1 cellular context compared by ENCODE assay signal in genomic region chr7:133081605-133082389, GRCh38.
TF ChIP-seq lines count a peak whose summit lies in the region.

CHCHD3 (minus strand) TSS chr7:133082090; CDS start chr7:133081937, 153 bp downstream.

TF ChIP-seq in K562, 482 proteins besides CTCF, POLR2A, EP300 and RAD21 (continued from another document and continues in another):
- TF ChIP-seq, protein P1, sequence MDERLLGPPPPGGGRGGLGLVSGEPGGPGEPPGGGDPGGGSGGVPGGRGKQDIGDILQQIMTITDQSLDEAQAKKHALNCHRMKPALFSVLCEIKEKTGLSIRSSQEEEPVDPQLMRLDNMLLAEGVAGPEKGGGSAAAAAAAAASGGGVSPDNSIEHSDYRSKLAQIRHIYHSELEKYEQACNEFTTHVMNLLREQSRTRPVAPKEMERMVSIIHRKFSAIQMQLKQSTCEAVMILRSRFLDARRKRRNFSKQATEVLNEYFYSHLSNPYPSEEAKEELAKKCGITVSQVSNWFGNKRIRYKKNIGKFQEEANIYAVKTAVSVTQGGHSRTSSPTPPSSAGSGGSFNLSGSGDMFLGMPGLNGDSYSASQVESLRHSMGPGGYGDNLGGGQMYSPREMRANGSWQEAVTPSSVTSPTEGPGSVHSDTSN (CRISPR knock-in tag; IDR thresholded peaks at IDR 0.05; ENCODE audit: low read depth), result no peak
- TF ChIP-seq, protein P1 (tag; conservative IDR thresholded peaks at IDR 0.05; ENCODE audit: low read depth), result peak; percentile 98
- TF ChIP-seq FOXO4 (CRISPR knock-in tag; IDR thresholded peaks at IDR 0.05) (peak; percentile 58; the same call in 1 of the 2 replicates), JUN (IDR thresholded peaks at IDR 0.05; ENCODE audit: borderline replicate concordance, low read depth, low read length) (peak; percentile 70; the same call in 1 of the 2 replicates), JUN (CRISPR knock-in tag; IDR thresholded peaks at IDR 0.05; ENCODE audit: borderline replicate concordance) (peak; percentile 78; the same call in 1 of the 2 replicates), FOXM1 (IDR thresholded peaks at IDR 0.05; ENCODE audit: low read depth) (no peak; the same call in 1 of the 2 replicates), FOXM1 (CRISPR knock-in tag; IDR thresholded peaks at IDR 0.05; ENCODE audit: low read depth) (0 out of 2 replicates have a peak, but pooled peaks have one; percentile 69), TEAD2 (tag; IDR thresholded peaks at IDR 0.05) (peak; percentile 86), ADNP (tag; IDR thresholded peaks at IDR 0.05) (no peak), TRIM25 (IDR thresholded peaks at IDR 0.05; ENCODE audit: borderline replicate concordance) (no peak), RB1 (IDR thresholded peaks at IDR 0.05; ENCODE audit: low read depth) (peak; percentile 90), TFAP4 (CRISPR knock-in tag; IDR thresholded peaks at IDR 0.05; ENCODE audit: borderline replicate concordance) (peak; percentile 89), FOXJ2 (tag; IDR thresholded peaks at IDR 0.05) (peak; percentile 97), HNRNPUL1 (IDR thresholded peaks at IDR 0.05; ENCODE audit: low read length) (no peak), ZBTB17 (CRISPR knock-in tag; IDR thresholded peaks at IDR 0.05) (peak; percentile 54; the same call in 1 of the 2 replicates), MTF1 (CRISPR knock-in tag; IDR thresholded peaks at IDR 0.05; ENCODE audit: borderline replicate concordance) (no peak), RBM15 (IDR thresholded peaks at IDR 0.05; ENCODE audit: insufficient read depth, low read length) (no peak), NCOA1 (IDR thresholded peaks at IDR 0.05; ENCODE audit: low read depth) (no peak), LARP7 (IDR thresholded peaks at IDR 0.05) (peak; percentile 89; the same call in 1 of the 2 replicates), KLF16 (IDR thresholded peaks at IDR 0.05) (no peak), GATAD2B (IDR thresholded peaks at IDR 0.05; ENCODE audit: borderline replicate concordance) (no peak), MIER1 (IDR thresholded peaks at IDR 0.05; ENCODE audit: low read depth) (no peak), CBX2 (IDR thresholded peaks at IDR 0.05; ENCODE audit: insufficient read depth, low read length, poor library complexity, severe bottlenecking) (no peak), ZBTB11 (CRISPR knock-in tag; IDR thresholded peaks at IDR 0.05) (peak in 2 of 3 experiments; percentile 53 to 63; a peak in 4 of 6 replicates), L3MBTL2 (IDR thresholded peaks at IDR 0.05) (peak; percentile 79), JUND (IDR thresholded peaks at IDR 0.05; ENCODE audit: borderline replicate concordance, low read depth, low read length) (peak; percentile 68), JUND (tag; IDR thresholded peaks at IDR 0.05; ENCODE audit: borderline replicate concordance, low read depth, low read length) (peak; percentile 10; the same call in 1 of the 3 replicates), NR2F6 (CRISPR knock-in tag; IDR thresholded peaks at IDR 0.05) (0 out of 2 replicates have a peak, but pooled peaks have one; percentile 69), FOXK2 (conservative IDR thresholded peaks at IDR 0.05 in 1 of 2, IDR thresholded peaks at IDR 0.05 in 1 of 2; ENCODE audit: low read depth in 2 of 2) (peak; percentile 74 to 84), MAFF (IDR thresholded peaks at IDR 0.05; ENCODE audit: low read length) (no peak), ZNF41 (CRISPR knock-in tag; conservative IDR thresholded peaks at IDR 0.05) (no peak), BMI1 (IDR thresholded peaks at IDR 0.05; ENCODE audit: low read length) (peak; percentile 98), ZNF224 (CRISPR knock-in tag; IDR thresholded peaks at IDR 0.05) (peak; percentile 88), TOE1 (IDR thresholded peaks at IDR 0.05; ENCODE audit: borderline replicate concordance) (peak; percentile 79), TOE1 (CRISPR knock-in tag; IDR thresholded peaks at IDR 0.05; ENCODE audit: borderline replicate concordance, low read depth) (no peak), BHLHE40 (IDR thresholded peaks at IDR 0.05; ENCODE audit: low read length) (peak; percentile 88), ZNF668 (CRISPR knock-in tag; IDR thresholded peaks at IDR 0.05) (no peak), ZNF57 (CRISPR knock-in tag; IDR thresholded peaks at IDR 0.05) (0 out of 2 replicates have a peak, but pooled peaks have one; percentile 69), ZNF764 (CRISPR knock-in tag; IDR thresholded peaks at IDR 0.05; ENCODE audit: low read depth) (no peak), USF2 (CRISPR knock-in tag; IDR thresholded peaks at IDR 0.05) (peak; percentile 95), CEBPB (tag; IDR thresholded peaks at IDR 0.05) (no peak), EP400 (IDR thresholded peaks at IDR 0.05) (peak; percentile 97), ZNF79 (CRISPR knock-in tag; IDR thresholded peaks at IDR 0.05; ENCODE audit: low read depth) (no peak), ZNF408 (CRISPR knock-in tag; IDR thresholded peaks at IDR 0.05; ENCODE audit: low read depth) (no peak), TRIM28 (IDR thresholded peaks at IDR 0.05) (no peak), ZNF124 (CRISPR knock-in tag; IDR thresholded peaks at IDR 0.05) (no peak), ZNF431 (CRISPR knock-in tag; IDR thresholded peaks at IDR 0.05) (peak; percentile 57), ID3 (CRISPR knock-in tag; IDR thresholded peaks at IDR 0.05) (no peak), ID3 (tag; IDR thresholded peaks at IDR 0.05) (peak; percentile 76; the same call in 1 of the 2 replicates)
- TF ChIP-seq, protein P2, sequence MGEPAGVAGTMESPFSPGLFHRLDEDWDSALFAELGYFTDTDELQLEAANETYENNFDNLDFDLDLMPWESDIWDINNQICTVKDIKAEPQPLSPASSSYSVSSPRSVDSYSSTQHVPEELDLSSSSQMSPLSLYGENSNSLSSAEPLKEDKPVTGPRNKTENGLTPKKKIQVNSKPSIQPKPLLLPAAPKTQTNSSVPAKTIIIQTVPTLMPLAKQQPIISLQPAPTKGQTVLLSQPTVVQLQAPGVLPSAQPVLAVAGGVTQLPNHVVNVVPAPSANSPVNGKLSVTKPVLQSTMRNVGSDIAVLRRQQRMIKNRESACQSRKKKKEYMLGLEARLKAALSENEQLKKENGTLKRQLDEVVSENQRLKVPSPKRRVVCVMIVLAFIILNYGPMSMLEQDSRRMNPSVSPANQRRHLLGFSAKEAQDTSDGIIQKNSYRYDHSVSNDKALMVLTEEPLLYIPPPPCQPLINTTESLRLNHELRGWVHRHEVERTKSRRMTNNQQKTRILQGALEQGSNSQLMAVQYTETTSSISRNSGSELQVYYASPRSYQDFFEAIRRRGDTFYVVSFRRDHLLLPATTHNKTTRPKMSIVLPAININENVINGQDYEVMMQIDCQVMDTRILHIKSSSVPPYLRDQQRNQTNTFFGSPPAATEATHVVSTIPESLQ (CRISPR knock-in tag; IDR thresholded peaks at IDR 0.05), result no peak; the same call in 1 of the 2 replicates
- TF ChIP-seq, protein P3, sequence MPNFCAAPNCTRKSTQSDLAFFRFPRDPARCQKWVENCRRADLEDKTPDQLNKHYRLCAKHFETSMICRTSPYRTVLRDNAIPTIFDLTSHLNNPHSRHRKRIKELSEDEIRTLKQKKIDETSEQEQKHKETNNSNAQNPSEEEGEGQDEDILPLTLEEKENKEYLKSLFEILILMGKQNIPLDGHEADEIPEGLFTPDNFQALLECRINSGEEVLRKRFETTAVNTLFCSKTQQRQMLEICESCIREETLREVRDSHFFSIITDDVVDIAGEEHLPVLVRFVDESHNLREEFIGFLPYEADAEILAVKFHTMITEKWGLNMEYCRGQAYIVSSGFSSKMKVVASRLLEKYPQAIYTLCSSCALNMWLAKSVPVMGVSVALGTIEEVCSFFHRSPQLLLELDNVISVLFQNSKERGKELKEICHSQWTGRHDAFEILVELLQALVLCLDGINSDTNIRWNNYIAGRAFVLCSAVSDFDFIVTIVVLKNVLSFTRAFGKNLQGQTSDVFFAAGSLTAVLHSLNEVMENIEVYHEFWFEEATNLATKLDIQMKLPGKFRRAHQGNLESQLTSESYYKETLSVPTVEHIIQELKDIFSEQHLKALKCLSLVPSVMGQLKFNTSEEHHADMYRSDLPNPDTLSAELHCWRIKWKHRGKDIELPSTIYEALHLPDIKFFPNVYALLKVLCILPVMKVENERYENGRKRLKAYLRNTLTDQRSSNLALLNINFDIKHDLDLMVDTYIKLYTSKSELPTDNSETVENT (CRISPR knock-in tag; IDR thresholded peaks at IDR 0.05), result peak; percentile 43; the same call in 1 of the 2 replicates
- TF ChIP-seq, protein P4, sequence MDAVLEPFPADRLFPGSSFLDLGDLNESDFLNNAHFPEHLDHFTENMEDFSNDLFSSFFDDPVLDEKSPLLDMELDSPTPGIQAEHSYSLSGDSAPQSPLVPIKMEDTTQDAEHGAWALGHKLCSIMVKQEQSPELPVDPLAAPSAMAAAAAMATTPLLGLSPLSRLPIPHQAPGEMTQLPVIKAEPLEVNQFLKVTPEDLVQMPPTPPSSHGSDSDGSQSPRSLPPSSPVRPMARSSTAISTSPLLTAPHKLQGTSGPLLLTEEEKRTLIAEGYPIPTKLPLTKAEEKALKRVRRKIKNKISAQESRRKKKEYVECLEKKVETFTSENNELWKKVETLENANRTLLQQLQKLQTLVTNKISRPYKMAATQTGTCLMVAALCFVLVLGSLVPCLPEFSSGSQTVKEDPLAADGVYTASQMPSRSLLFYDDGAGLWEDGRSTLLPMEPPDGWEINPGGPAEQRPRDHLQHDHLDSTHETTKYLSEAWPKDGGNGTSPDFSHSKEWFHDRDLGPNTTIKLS (IDR thresholded peaks at IDR 0.05; ENCODE audit: borderline replicate concordance, low read depth), result peak; percentile 91
